Comparison of ENCODE assay signal across 16 cellular contexts in genomic region chr12:30828686-30829085, GRCh38.
"Had no signal": no experiment of that assay in that cellular context is flagged by ENCODE, and none has a peak within 500 bp of the region (broad histone marks: within the 10 kb centered on the region; RNA-seq: fewer than 3 reads in every experiment).

No MANE protein-coding gene starts in this region.

- H3K4me1 ChIP-seq: breast epithelium, lower lobe of right lung had no signal

- H3K4me3 ChIP-seq: breast epithelium, heart right ventricle, lower lobe of right lung had no signal

- H3K36me3 ChIP-seq: breast epithelium, heart right ventricle, lower lobe of right lung had no signal

- H3K9me3 ChIP-seq: breast epithelium, heart right ventricle, lower lobe of right lung had no signal

- H3K4me1 Mint-ChIP-seq: activated naive CD8-positive, alpha-beta T cell treated with anti-CD3 and anti-CD28 coated beads for 36 hours had no signal

- H3K36me3 Mint-ChIP-seq: activated naive CD8-positive, alpha-beta T cell treated with anti-CD3 and anti-CD28 coated beads for 36 hours; stimulated activated effector memory CD8-positive, alpha-beta T cell treated with anti-CD3 and anti-CD28 coated beads, Interleukin-12 subunit alpha, Interleukin-12 subunit beta, amount 100 ng/mL, for 72 hours had no signal

- DNase-seq: activated CD4-positive, alpha-beta T cell treated with anti-CD3 and anti-CD28 coated beads for 4 hours; activated CD8-positive, alpha-beta T cell treated with anti-CD3 and anti-CD28 coated beads for 36 hours; activated gamma-delta T cell; activated naive CD8-positive, alpha-beta T cell treated with anti-CD3 and anti-CD28 coated beads for 36 hours; activated T-cell treated with anti-CD3 and anti-CD28 coated beads, Interleukin-2, amount 50 U/mL, for 72 hours; effector memory CD8-positive, alpha-beta T cell; heart right ventricle; kidney; lower lobe of right lung; midbrain; stimulated activated CD4-positive, alpha-beta T cell treated with anti-CD3 and anti-CD28 coated beads, Interleukin-12 subunit alpha, Interleukin-12 subunit beta, amount 100 ng/mL, for 4 hours; T-helper 2 cell had no signal

- H3K4me3 Mint-ChIP-seq: activated CD8-positive, alpha-beta T cell treated with anti-CD3 and anti-CD28 coated beads for 36 hours; activated naive CD8-positive, alpha-beta T cell treated with anti-CD3 and anti-CD28 coated beads for 36 hours; activated T-cell treated with anti-CD3 and anti-CD28 coated beads, Interleukin-2, amount 50 U/mL, for 72 hours; dendritic cell treated with granulocyte-macrophage colony-stimulating factor and Interleukin-4, amounts not matched to agents 40 ng/mL and 50 ng/mL, for 4 days; effector memory CD8-positive, alpha-beta T cell; stimulated activated effector memory CD8-positive, alpha-beta T cell treated with anti-CD3 and anti-CD28 coated beads, Interleukin-12 subunit alpha, Interleukin-12 subunit beta, amount 100 ng/mL, for 72 hours had no signal

- H3K27ac ChIP-seq: breast epithelium, epithelial cell of prostate, heart right ventricle, lower lobe of right lung had no signal

- H3K27me3 ChIP-seq: breast epithelium had no signal

- H3K9me3 Mint-ChIP-seq: activated CD8-positive, alpha-beta T cell treated with anti-CD3 and anti-CD28 coated beads for 36 hours; dendritic cell treated with granulocyte-macrophage colony-stimulating factor and Interleukin-4, amounts not matched to agents 40 ng/mL and 50 ng/mL, for 4 days; effector memory CD8-positive, alpha-beta T cell; stimulated activated effector memory CD8-positive, alpha-beta T cell treated with anti-CD3 and anti-CD28 coated beads, Interleukin-12 subunit alpha, Interleukin-12 subunit beta, amount 100 ng/mL, for 72 hours had no signal

- ATAC-seq: activated CD8-positive, alpha-beta T cell treated with anti-CD3 and anti-CD28 coated beads for 36 hours; activated T-cell treated with anti-CD3 and anti-CD28 coated beads, Interleukin-2, amount 50 U/mL, for 72 hours; effector memory CD8-positive, alpha-beta T cell; heart right ventricle; lower lobe of right lung; stimulated activated effector memory CD8-positive, alpha-beta T cell treated with anti-CD3 and anti-CD28 coated beads, Interleukin-12 subunit alpha, Interleukin-12 subunit beta, amount 100 ng/mL, for 72 hours had no signal

- H3K27ac Mint-ChIP-seq: activated CD8-positive, alpha-beta T cell treated with anti-CD3 and anti-CD28 coated beads for 36 hours; activated naive CD8-positive, alpha-beta T cell treated with anti-CD3 and anti-CD28 coated beads for 36 hours; activated T-cell treated with anti-CD3 and anti-CD28 coated beads, Interleukin-2, amount 50 U/mL, for 72 hours; dendritic cell treated with granulocyte-macrophage colony-stimulating factor and Interleukin-4, amounts not matched to agents 40 ng/mL and 50 ng/mL, for 4 days; effector memory CD8-positive, alpha-beta T cell; stimulated activated effector memory CD8-positive, alpha-beta T cell treated with anti-CD3 and anti-CD28 coated beads, Interleukin-12 subunit alpha, Interleukin-12 subunit beta, amount 100 ng/mL, for 72 hours had no signal
